Comparison of ENCODE assay signal across 21 cellular contexts in the genomic region with DNA sequence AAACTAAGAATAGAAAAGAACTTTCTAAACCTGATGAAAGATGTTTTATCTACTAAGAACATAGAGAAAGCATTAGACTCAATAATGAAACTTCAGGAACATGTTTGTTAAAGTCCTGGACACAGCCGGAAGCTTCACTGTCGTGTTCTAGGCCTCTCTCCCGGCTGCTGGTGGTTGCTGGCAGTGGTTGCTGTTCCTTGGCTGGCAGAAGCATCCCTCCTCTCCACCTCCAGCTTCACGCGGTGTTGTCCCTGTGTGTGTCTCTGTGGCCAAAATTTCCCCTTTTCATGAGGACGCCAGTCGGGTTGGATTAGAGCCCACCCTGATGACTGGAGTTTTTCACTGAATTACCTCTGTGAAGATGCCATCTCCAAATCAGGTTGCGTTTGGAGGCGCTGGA.
"Had no signal": no experiment of that assay in that cellular context is flagged by ENCODE, and none has a peak within 500 bp of the region (broad histone marks: within the 10 kb centered on the region; RNA-seq: fewer than 3 reads in every experiment).

No MANE protein-coding gene starts in this region.

- ATAC-seq: HepG2, K562, SK-N-SH treated with all-trans-retinoic acid at 6 μM for 48 hours had no signal

- H3K9me3 Mint-ChIP-seq: IgD-negative memory B cell had no signal

- H3K4me3 Mint-ChIP-seq: IgD-negative memory B cell had no signal

- H3K4me3 ChIP-seq: K562 had no signal

- FAIRE-seq: HepG2, K562, RCC 7860 had no signal

- H3K4me1 Mint-ChIP-seq: IgD-negative memory B cell had no signal

- H3K27ac Mint-ChIP-seq: IgD-negative memory B cell had no signal

- DNase-seq: MV-4-11, NCI-H1092 treated with DMSO at 0.1 percent for 48 hours, NCI-H1436, NCI-H187, NCI-H2029, NCI-H2081 treated with DMSO at 0.1 percent for 48 hours, NCI-H2171, NCI-H226, NCI-H446, NCI-H510A, NCI-H524 treated with DMSO at 0.1 percent for 48 hours, NCI-H69, NCI-H774, RPMI8226, SHP77, T-helper 1 cell had no signal
